ENCODE assay signal across 2 cellular contexts in the genomic region with DNA sequence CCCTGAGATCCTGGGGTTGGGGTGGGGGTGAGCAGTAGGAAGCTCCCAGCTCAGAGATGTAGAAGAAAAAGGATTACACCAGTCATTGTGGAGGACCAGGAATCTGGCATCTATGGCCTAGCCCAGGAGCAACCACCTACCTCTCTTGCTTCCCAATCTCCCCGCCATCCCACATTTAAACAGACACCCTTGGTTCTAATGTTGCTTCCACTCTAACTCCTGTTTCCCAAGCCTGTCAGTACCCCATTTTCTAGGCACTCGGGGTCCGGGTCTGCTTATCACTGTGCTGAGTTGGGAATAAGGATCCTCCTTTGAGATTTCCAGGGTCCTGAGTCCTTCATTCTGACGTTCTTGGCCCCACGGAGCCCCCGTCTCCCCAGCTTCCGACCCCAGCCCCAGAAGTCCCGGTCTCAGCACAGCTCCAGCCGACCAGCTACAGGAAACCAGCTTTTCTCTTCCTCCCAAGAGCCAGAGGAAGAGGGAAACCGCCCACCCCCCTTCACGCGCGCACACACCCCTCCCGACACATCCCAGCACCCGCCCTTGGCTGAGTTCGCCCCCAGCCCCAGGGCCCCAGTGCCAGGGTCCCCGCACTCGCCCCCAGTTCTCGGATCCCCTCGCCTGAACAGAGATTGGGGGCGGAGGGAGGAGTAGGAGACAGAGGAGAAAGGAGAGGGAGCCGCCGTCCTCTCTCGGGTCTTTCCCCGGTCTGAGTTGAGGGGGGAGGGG.
TF ChIP-seq lines count a peak whose summit lies in the region.

No MANE protein-coding gene starts in this region.

TF ChIP-seq in liver, 16 proteins besides CTCF, POLR2A, EP300 and RAD21:
- TF ChIP-seq, protein P1, sequence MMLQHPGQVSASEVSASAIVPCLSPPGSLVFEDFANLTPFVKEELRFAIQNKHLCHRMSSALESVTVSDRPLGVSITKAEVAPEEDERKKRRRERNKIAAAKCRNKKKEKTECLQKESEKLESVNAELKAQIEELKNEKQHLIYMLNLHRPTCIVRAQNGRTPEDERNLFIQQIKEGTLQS (IDR thresholded peaks at IDR 0.05): no peak
- no peak for TF ChIP-seq YY1 (IDR thresholded peaks at IDR 0.05)
- TF ChIP-seq, protein P2, sequence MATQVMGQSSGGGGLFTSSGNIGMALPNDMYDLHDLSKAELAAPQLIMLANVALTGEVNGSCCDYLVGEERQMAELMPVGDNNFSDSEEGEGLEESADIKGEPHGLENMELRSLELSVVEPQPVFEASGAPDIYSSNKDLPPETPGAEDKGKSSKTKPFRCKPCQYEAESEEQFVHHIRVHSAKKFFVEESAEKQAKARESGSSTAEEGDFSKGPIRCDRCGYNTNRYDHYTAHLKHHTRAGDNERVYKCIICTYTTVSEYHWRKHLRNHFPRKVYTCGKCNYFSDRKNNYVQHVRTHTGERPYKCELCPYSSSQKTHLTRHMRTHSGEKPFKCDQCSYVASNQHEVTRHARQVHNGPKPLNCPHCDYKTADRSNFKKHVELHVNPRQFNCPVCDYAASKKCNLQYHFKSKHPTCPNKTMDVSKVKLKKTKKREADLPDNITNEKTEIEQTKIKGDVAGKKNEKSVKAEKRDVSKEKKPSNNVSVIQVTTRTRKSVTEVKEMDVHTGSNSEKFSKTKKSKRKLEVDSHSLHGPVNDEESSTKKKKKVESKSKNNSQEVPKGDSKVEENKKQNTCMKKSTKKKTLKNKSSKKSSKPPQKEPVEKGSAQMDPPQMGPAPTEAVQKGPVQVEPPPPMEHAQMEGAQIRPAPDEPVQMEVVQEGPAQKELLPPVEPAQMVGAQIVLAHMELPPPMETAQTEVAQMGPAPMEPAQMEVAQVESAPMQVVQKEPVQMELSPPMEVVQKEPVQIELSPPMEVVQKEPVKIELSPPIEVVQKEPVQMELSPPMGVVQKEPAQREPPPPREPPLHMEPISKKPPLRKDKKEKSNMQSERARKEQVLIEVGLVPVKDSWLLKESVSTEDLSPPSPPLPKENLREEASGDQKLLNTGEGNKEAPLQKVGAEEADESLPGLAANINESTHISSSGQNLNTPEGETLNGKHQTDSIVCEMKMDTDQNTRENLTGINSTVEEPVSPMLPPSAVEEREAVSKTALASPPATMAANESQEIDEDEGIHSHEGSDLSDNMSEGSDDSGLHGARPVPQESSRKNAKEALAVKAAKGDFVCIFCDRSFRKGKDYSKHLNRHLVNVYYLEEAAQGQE (IDR thresholded peaks at IDR 0.05): no peak
- TF ChIP-seq HNF4A (conservative IDR thresholded peaks at IDR 0.05): no peak
- no peak for TF ChIP-seq EGR1 (IDR thresholded peaks at IDR 0.05; ENCODE audit: low read depth in 2 of 2)
- TF ChIP-seq GABPA (IDR thresholded peaks at IDR 0.05 in 1 of 2, conservative IDR thresholded peaks at IDR 0.05 in 1 of 2): no peak
- no peak for TF ChIP-seq NR2F2 (IDR thresholded peaks at IDR 0.05)
- TF ChIP-seq, protein P3, sequence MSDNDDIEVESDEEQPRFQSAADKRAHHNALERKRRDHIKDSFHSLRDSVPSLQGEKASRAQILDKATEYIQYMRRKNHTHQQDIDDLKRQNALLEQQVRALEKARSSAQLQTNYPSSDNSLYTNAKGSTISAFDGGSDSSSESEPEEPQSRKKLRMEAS (IDR thresholded peaks at IDR 0.05): no peak
- TF ChIP-seq, protein P4, sequence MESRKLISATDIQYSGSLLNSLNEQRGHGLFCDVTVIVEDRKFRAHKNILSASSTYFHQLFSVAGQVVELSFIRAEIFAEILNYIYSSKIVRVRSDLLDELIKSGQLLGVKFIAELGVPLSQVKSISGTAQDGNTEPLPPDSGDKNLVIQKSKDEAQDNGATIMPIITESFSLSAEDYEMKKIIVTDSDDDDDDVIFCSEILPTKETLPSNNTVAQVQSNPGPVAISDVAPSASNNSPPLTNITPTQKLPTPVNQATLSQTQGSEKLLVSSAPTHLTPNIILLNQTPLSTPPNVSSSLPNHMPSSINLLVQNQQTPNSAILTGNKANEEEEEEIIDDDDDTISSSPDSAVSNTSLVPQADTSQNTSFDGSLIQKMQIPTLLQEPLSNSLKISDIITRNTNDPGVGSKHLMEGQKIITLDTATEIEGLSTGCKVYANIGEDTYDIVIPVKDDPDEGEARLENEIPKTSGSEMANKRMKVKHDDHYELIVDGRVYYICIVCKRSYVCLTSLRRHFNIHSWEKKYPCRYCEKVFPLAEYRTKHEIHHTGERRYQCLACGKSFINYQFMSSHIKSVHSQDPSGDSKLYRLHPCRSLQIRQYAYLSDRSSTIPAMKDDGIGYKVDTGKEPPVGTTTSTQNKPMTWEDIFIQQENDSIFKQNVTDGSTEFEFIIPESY (IDR thresholded peaks at IDR 0.05): no peak
- TF ChIP-seq SP1 (IDR thresholded peaks at IDR 0.05): no peak
- no peak for TF ChIP-seq TAF1 (conservative IDR thresholded peaks at IDR 0.05)
- TF ChIP-seq FOXA1 (IDR thresholded peaks at IDR 0.05): no peak
- no peak for TF ChIP-seq HNF4G (IDR thresholded peaks at IDR 0.05)
- TF ChIP-seq RXRA (IDR thresholded peaks at IDR 0.05): no peak
- no peak for TF ChIP-seq JUND (IDR thresholded peaks at IDR 0.05)
- TF ChIP-seq FOXA2 (IDR thresholded peaks at IDR 0.05): no peak
TF ChIP-seq in liver: peak in this region for 0.

TF ChIP-seq in HepG2, 621 proteins besides CTCF, POLR2A, EP300 and RAD21:
- TF ChIP-seq MIXL1 (CRISPR knock-in tag; IDR thresholded peaks at IDR 0.05) (no peak), STAG1 (CRISPR knock-in tag; IDR thresholded peaks at IDR 0.05) (no peak), ZBTB21 (CRISPR knock-in tag; IDR thresholded peaks at IDR 0.05) (no peak), SSRP1 (CRISPR knock-in tag; IDR thresholded peaks at IDR 0.05) (no peak), KLF11 (CRISPR knock-in tag; IDR thresholded peaks at IDR 0.05) (no peak)
- TF ChIP-seq, protein P5, sequence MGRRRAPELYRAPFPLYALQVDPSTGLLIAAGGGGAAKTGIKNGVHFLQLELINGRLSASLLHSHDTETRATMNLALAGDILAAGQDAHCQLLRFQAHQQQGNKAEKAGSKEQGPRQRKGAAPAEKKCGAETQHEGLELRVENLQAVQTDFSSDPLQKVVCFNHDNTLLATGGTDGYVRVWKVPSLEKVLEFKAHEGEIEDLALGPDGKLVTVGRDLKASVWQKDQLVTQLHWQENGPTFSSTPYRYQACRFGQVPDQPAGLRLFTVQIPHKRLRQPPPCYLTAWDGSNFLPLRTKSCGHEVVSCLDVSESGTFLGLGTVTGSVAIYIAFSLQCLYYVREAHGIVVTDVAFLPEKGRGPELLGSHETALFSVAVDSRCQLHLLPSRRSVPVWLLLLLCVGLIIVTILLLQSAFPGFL (CRISPR knock-in tag; IDR thresholded peaks at IDR 0.05): no peak
- TF ChIP-seq, protein P6, sequence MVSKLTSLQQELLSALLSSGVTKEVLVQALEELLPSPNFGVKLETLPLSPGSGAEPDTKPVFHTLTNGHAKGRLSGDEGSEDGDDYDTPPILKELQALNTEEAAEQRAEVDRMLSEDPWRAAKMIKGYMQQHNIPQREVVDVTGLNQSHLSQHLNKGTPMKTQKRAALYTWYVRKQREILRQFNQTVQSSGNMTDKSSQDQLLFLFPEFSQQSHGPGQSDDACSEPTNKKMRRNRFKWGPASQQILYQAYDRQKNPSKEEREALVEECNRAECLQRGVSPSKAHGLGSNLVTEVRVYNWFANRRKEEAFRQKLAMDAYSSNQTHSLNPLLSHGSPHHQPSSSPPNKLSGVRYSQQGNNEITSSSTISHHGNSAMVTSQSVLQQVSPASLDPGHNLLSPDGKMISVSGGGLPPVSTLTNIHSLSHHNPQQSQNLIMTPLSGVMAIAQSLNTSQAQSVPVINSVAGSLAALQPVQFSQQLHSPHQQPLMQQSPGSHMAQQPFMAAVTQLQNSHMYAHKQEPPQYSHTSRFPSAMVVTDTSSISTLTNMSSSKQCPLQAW (CRISPR knock-in tag; IDR thresholded peaks at IDR 0.05): no peak
- TF ChIP-seq, protein P7, sequence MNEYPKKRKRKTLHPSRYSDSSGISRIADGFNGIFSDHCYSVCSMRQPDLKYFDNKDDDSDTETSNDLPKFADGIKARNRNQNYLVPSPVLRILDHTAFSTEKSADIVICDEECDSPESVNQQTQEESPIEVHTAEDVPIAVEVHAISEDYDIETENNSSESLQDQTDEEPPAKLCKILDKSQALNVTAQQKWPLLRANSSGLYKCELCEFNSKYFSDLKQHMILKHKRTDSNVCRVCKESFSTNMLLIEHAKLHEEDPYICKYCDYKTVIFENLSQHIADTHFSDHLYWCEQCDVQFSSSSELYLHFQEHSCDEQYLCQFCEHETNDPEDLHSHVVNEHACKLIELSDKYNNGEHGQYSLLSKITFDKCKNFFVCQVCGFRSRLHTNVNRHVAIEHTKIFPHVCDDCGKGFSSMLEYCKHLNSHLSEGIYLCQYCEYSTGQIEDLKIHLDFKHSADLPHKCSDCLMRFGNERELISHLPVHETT (CRISPR knock-in tag; conservative IDR thresholded peaks at IDR 0.05): no peak
